In the genomic region with DNA sequence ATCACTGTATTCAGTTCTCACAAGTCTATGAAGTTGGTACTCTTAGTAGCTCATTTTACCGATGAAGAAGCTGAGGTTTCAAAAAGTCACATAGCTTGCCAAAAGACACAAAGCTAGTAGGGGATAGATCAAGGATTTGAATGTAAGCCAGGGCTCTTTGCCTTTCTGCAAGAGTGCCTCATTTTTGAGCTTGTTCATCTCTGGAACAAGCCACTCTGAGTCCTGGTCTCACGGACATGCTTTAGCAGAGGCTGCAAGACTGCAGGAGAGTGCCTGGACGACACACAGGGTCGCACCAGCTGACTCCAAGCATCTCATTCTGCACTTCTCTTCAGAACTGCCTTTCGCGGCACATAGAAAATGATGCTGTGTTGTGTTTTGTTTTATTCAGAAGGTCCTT, we compare ENCODE assay signal across 12 cellular contexts. TPM values are rescaled to one million over a fixed set of nuclear protein-coding genes. Genes with fewer than 3 reads are reported as not detected.
DNase-seq lines count a peak whose midpoint lies in the region; FAIRE-seq and TF ChIP-seq lines count a peak whose summit lies in the region.
"Had no signal": no experiment of that assay in that cellular context is flagged by ENCODE, and none has a peak within 500 bp of the region (broad histone marks: within the 10 kb centered on the region; RNA-seq: fewer than 3 reads in every experiment).

No MANE protein-coding gene starts in this region.

- no peak for TF ChIP-seq POLR2A in H54 (IDR thresholded peaks at IDR 0.05; ENCODE audit: low read depth, low read length)

- H4K20me1 ChIP-seq in astrocyte (ENCODE audit: insufficient read depth, low read length) (peaks cover 61% of the 10 kb centered on the region), keratinocyte (ENCODE audit: control insufficient read depth, extremely low read depth, insufficient read depth, low read length) (no peaks in the 10 kb centered on the region)

- H3K27ac Mint-ChIP-seq in astrocyte (ENCODE audit: unreplicated experiment): peak overlapping the region; percentile 67
- H3K27ac Mint-ChIP-seq: stimulated activated naive B cell treated with anti-CD40 and anti-IgM and Interleukin-4, amounts not matched to agents 10 μg/mL and 1 μg/mL and 100 μg/mL, for 72 hours had no signal

- peak overlapping the region; percentile 95 for H3K9ac ChIP-seq in astrocyte (ENCODE audit: low read length)
- H3K9ac ChIP-seq in keratinocyte (ENCODE audit: control insufficient read depth, extremely low read depth, insufficient read depth, low read length): peak overlapping the region; percentile 66

- FAIRE-seq in astrocyte (lab: Jason Lieb, UNC) (no peak), keratinocyte (lab: Jason Lieb, UNC) (no peak), H54 (lab: Jason Lieb, UNC) (no peak)
- FAIRE-seq: K562 had no signal

- H3K9me1 ChIP-seq in keratinocyte (ENCODE audit: control insufficient read depth, extremely low read depth, insufficient read depth, low read length): no peaks in the 10 kb centered on the region

- H3K9me3 Mint-ChIP-seq in astrocyte (ENCODE audit: unreplicated experiment): no peaks in the 10 kb centered on the region
- H3K9me3 Mint-ChIP-seq: stimulated activated naive B cell treated with anti-CD40 and anti-IgM and Interleukin-4, amounts not matched to agents 10 μg/mL and 1 μg/mL and 100 μg/mL, for 72 hours had no signal

- H2AFZ ChIP-seq in astrocyte (ENCODE audit: low read depth, low read length) (no peak overlapping the region), keratinocyte (ENCODE audit: control insufficient read depth, low read length) (no peak overlapping the region)

- TF ChIP-seq CTCF in astrocyte (IDR thresholded peaks at IDR 0.05; ENCODE audit: insufficient read depth, low read depth, low read length) (no peak), keratinocyte (optimal IDR thresholded peaks at IDR 0.05 in 1 of 3, IDR thresholded peaks at IDR 0.05 in 1 of 3, conservative IDR thresholded peaks at IDR 0.05 in 1 of 3; ENCODE audit: extremely low read depth in 1 of 3, insufficient read depth in 2 of 3, low read length in 3 of 3) (no peak)

- dilution Hi-C loops in keratinocyte (cut with MboI; ENCODE audit: extremely low pct_ligation_motif_present, low sequenced_read_pairs): no loop called here

- H3K79me2 ChIP-seq in astrocyte (ENCODE audit: insufficient read depth, low read length): peaks cover 91% of the 10 kb centered on the region
- H3K79me2 ChIP-seq in keratinocyte (ENCODE audit: control insufficient read depth, insufficient read depth, low read length): peaks cover 75% of the 10 kb centered on the region

- H3K4me2 ChIP-seq in astrocyte (ENCODE audit: low read length): peak overlapping the region; percentile 90
- peak overlapping the region; percentile 91 for H3K4me2 ChIP-seq in keratinocyte (ENCODE audit: control insufficient read depth, extremely low read depth, insufficient read depth, low read depth, low read length)

- H3K36me3 Mint-ChIP-seq in astrocyte (ENCODE audit: low read depth, unreplicated experiment): peaks cover 10% of the 10 kb centered on the region
- H3K36me3 Mint-ChIP-seq: stimulated activated naive B cell treated with anti-CD40 and anti-IgM and Interleukin-4, amounts not matched to agents 10 μg/mL and 1 μg/mL and 100 μg/mL, for 72 hours had no signal

- H3K27me3 ChIP-seq in astrocyte (ENCODE audit: insufficient read depth, low read length) (no peaks in the 10 kb centered on the region), keratinocyte (ENCODE audit: control insufficient read depth, extremely low read depth, insufficient read depth, low read length) (no peaks in the 10 kb centered on the region)

- no peaks in the 10 kb centered on the region for H3K27me3 Mint-ChIP-seq in astrocyte (ENCODE audit: low read depth, unreplicated experiment)

- H3K36me3 ChIP-seq in astrocyte (ENCODE audit: insufficient read depth, low read length): no peaks in the 10 kb centered on the region
- no peaks in the 10 kb centered on the region for H3K36me3 ChIP-seq in keratinocyte (ENCODE audit: control insufficient read depth in 2 of 2, extremely low read depth in 1 of 2, insufficient read depth in 2 of 2, low read length in 2 of 2)

- peak overlapping the region; percentile 47 for H3K4me3 ChIP-seq in astrocyte (ENCODE audit: insufficient read depth, low read depth, low read length)
- no peak overlapping the region for H3K4me3 ChIP-seq in keratinocyte (ENCODE audit: control insufficient read depth in 2 of 3, extremely low read depth in 1 of 3, insufficient read depth in 2 of 3, low read depth in 1 of 3, low read length in 3 of 3)
- H3K4me3 ChIP-seq: K562, lung had no signal

- H3K4me3 Mint-ChIP-seq in astrocyte (ENCODE audit: unreplicated experiment): peak overlapping the region; percentile 97
- H3K4me3 Mint-ChIP-seq: stimulated activated naive B cell treated with anti-CD40 and anti-IgM and Interleukin-4, amounts not matched to agents 10 μg/mL and 1 μg/mL and 100 μg/mL, for 72 hours had no signal

- peaks cover 53% of the 10 kb centered on the region for H3K4me1 Mint-ChIP-seq in astrocyte (ENCODE audit: low read depth, unreplicated experiment)

- DNase-seq in M059J (ENCODE audit: low read depth): peak; percentile 53
- peak; percentile 83 for DNase-seq in astrocyte (ENCODE audit: low read depth)
- no peak for DNase-seq in keratinocyte (ENCODE audit: low read depth, low spot score)
- DNase-seq in substantia nigra (lab: John Stamatoyannopoulos, UW): peak in 12 of 49 donors; percentile 11 to 34 (median 19)
- DNase-seq in MV-4-11 (lab: John Stamatoyannopoulos, UW): no peak
- no peak for DNase-seq in H54 (ENCODE audit: insufficient read length, low spot score)
- DNase-seq in NCI-H2196 treated with DMSO at 0.1 percent for 48 hours (lab: John Stamatoyannopoulos, UW; ENCODE audit: unreplicated experiment): no peak
- DNase-seq: NCI-H748 treated with DMSO at 0.1 percent for 48 hours; stimulated activated naive B cell treated with anti-CD40 and anti-IgM and Interleukin-4, amounts not matched to agents 10 μg/mL and 1 μg/mL and 100 μg/mL, for 72 hours; T-helper 1 cell had no signal

- H3K27ac ChIP-seq in astrocyte (ENCODE audit: low read depth, low read length) (peak overlapping the region; percentile 1), keratinocyte (ENCODE audit: control insufficient read depth, insufficient read depth, low read length) (peak overlapping the region; percentile 89), substantia nigra (ENCODE audit: low read depth, low read length, poor library complexity, severe bottlenecking) (peak overlapping the region; percentile 97)

- H3K4me1 ChIP-seq in astrocyte (ENCODE audit: insufficient read depth, low read length) (peaks cover 59% of the 10 kb centered on the region), keratinocyte (ENCODE audit: control insufficient read depth, extremely low read depth, insufficient read depth, low read length) (peaks cover 60% of the 10 kb centered on the region)

- H3K9me3 ChIP-seq in astrocyte (ENCODE audit: insufficient read depth, low read depth, low read length): no peaks in the 10 kb centered on the region
- no peaks in the 10 kb centered on the region for H3K9me3 ChIP-seq in keratinocyte (ENCODE audit: control insufficient read depth, low read depth, low read length)

RNA-seq across cellular contexts. Expression of gene NUAK1, which starts 3.7 kb away (rescaled TPM):
- 13.0 and 14.9 TPM in 2 replicates for total RNA-seq in M059J (2014; rRNA removed; shearing (Covaris generic))
- total RNA-seq in astrocyte: 94.0 and 96.1 TPM in 2 replicates
- 11.7 to 31.0 TPM (median 12.3 TPM) in 3 replicates for polyA plus RNA-seq in keratinocyte
- polyA plus RNA-seq in keratinocyte (2011; ENCODE audit: low read depth): 2.4 TPM
- 14.8 and 15.2 TPM in 2 replicates for polyA plus RNA-seq in keratinocyte (2011; cell fraction: cytosol; rRNA removed)
- polyA plus RNA-seq in keratinocyte (2011; cell fraction: nucleus; rRNA removed): 22.7 and 25.6 TPM in 2 replicates
- polyA plus RNA-seq in keratinocyte (2012; ENCODE audit: low replicate concordance): 4.1 and 19.0 TPM in 2 replicates
- 22.1 to 35.4 TPM (median 28.4 TPM) in 3 replicates for polyA minus RNA-seq in keratinocyte
- 40.9 TPM for polyA minus RNA-seq in keratinocyte (2011; cell fraction: cytosol; rRNA and poly(A)+ RNA removed)
- polyA minus RNA-seq in keratinocyte (2011; cell fraction: nucleus; rRNA and poly(A)+ RNA removed): 17.3 and 42.0 TPM in 2 replicates
- polyA plus RNA-seq: K562 had no signal

Comparison
In these comparisons a context has a peak if more than half of its experiments do, and no peak if none do; other contexts are left out.
1. DNase-seq: peak in M059J (single experiment) and astrocyte (single experiment); none in keratinocyte (single experiment), MV-4-11 (single experiment), H54 (single experiment) and NCI-H2196 treated with DMSO at 0.1 percent for 48 hours (single experiment).
2. H3K27ac ChIP-seq: peak in every context shown above with its lines; median percentile 97 in substantia nigra; 89 in keratinocyte; 1 in astrocyte.